Comparison of ENCODE assay signal across 17 cellular contexts in the genomic region with DNA sequence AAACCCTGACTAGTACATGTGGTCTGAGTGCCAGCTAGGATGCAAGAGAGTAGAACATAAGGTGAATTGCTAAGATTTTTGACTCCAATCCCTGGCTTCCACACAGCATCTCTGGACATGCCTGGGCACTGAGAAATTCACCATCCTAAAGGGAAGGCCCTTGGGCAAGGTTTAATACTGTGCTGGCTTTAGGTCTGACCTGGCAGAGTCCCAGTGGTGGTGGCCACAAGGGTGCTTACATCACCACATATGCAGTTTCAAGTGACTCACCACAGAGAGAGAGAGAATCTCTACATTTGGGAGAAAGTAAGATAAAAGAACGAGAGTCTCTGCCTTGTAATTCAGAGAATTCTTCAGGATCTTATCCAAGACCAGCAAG.
A peak's percentile ranks its signal among the peaks of the same experiment; 100 is the strongest.
DNase-seq lines count a peak whose midpoint lies in the region; ATAC-seq, FAIRE-seq and TF ChIP-seq lines count a peak whose summit lies in the region.
"Had no signal": no experiment of that assay in that cellular context is flagged by ENCODE, and none has a peak within 500 bp of the region (broad histone marks: within the 10 kb centered on the region; RNA-seq: fewer than 3 reads in every experiment).

No MANE protein-coding gene starts in this region.

- in situ Hi-C loops in GM13977 (cut with MboI; ENCODE audit: low pct_unique_long_range_greater_than_20kb, low sequenced_read_pairs, unreplicated experiment) = no loop called here

- H3K9ac ChIP-seq in BLaER1 treated with 17β-estradiol and CSF1 and Interleukin-3, amounts not matched to agents 10 nM and 100 nM = no peak overlapping the region
- no peak overlapping the region for H3K9ac ChIP-seq in astrocyte (ENCODE audit: low read length)

- H3K4me3 Mint-ChIP-seq in astrocyte (ENCODE audit: unreplicated experiment) = no peak overlapping the region

- peaks cover 0 to 1% (median 0%) of the 10 kb centered on the region in 11 experiments; a peak in 2 of 22 replicates for H3K9me3 ChIP-seq in BLaER1 treated with 17β-estradiol and CSF1 and Interleukin-3, amounts not matched to agents 10 nM and 100 nM (replicated peaks in 1 of 11)
- H3K9me3 ChIP-seq in astrocyte (ENCODE audit: insufficient read depth, low read depth, low read length) (no peaks in the 10 kb centered on the region), hepatocyte (ENCODE audit: low read depth) (no peaks in the 10 kb centered on the region), right atrium auricular region (peaks cover 0 to 3% of the 10 kb centered on the region in 2 donors)
- H3K9me3 ChIP-seq: ascending aorta, ovary, SJSA1 had no signal

- no peaks in the 10 kb centered on the region for H3K9me3 Mint-ChIP-seq in astrocyte (ENCODE audit: unreplicated experiment)

- H3K27me3 Mint-ChIP-seq in astrocyte (ENCODE audit: low read depth, unreplicated experiment) = no peaks in the 10 kb centered on the region

- peak overlapping the region; percentile 64 for H3K27ac Mint-ChIP-seq in astrocyte (ENCODE audit: unreplicated experiment)

- peak; percentile 13 for FAIRE-seq in astrocyte (lab: Jason Lieb, UNC)
- FAIRE-seq: HTR-8/SVneo had no signal

- peak overlapping the region in 1 of 11 experiments; percentile 7; a peak in 1 of 22 replicates for H3K27ac ChIP-seq in BLaER1 treated with 17β-estradiol and CSF1 and Interleukin-3, amounts not matched to agents 10 nM and 100 nM
- H3K27ac ChIP-seq in astrocyte (ENCODE audit: low read depth, low read length) (peak overlapping the region; percentile 31), hepatocyte (no peak overlapping the region), right atrium auricular region (no peak overlapping the region)
- H3K27ac ChIP-seq: ascending aorta, ovary, SJSA1 had no signal

- DNase-seq in MV-4-11 (lab: John Stamatoyannopoulos, UW) = peak; percentile 51
- peak; percentile 79 for DNase-seq in astrocyte (ENCODE audit: low read depth)
- DNase-seq in hepatocyte (ENCODE audit: low spot score) = peak; percentile 9
- DNase-seq in right atrium auricular region (ENCODE audit: low spot score) = no peak
- DNase-seq in GM13977 (ENCODE audit: low spot score) = no peak
- DNase-seq: effector memory CD4-positive, alpha-beta T cell; GF-D8; NCI-H1417; NCI-H526 treated with DMSO at 0.1 percent for 48 hours; ovary had no signal

- H3K79me2 ChIP-seq in astrocyte (ENCODE audit: insufficient read depth, low read length) (no peaks in the 10 kb centered on the region), hepatocyte (no peaks in the 10 kb centered on the region)

- H3K4me2 ChIP-seq in BLaER1 treated with 17β-estradiol and CSF1 and Interleukin-3, amounts not matched to agents 10 nM and 100 nM = peak overlapping the region in 6 of 11 experiments; percentile 15 to 72 (median 42); a peak in 8 of 22 replicates
- H3K4me2 ChIP-seq in astrocyte (ENCODE audit: low read length) (peak overlapping the region; percentile 32), hepatocyte (no peak overlapping the region)

- H2AFZ ChIP-seq in astrocyte (ENCODE audit: low read depth, low read length) = no peak overlapping the region
- no peak overlapping the region for H2AFZ ChIP-seq in hepatocyte

- no peak for TF ChIP-seq CTCF in astrocyte (IDR thresholded peaks at IDR 0.05; ENCODE audit: insufficient read depth, low read depth, low read length)
- no peak for TF ChIP-seq CTCF in hepatocyte (IDR thresholded peaks at IDR 0.05; ENCODE audit: poor library complexity)
- no peak for TF ChIP-seq CTCF in right atrium auricular region (IDR thresholded peaks at IDR 0.05)
- no peak for TF ChIP-seq CTCF in GM13977 (IDR thresholded peaks at IDR 0.05; ENCODE audit: extremely low read depth, insufficient read depth, missing control alignments)

- no peaks in the 10 kb centered on the region for H3K36me3 ChIP-seq in BLaER1 treated with 17β-estradiol and CSF1 and Interleukin-3, amounts not matched to agents 10 nM and 100 nM
- H3K36me3 ChIP-seq in astrocyte (ENCODE audit: insufficient read depth, low read length) = no peaks in the 10 kb centered on the region
- no peaks in the 10 kb centered on the region for H3K36me3 ChIP-seq in hepatocyte (replicated peaks; ENCODE audit: insufficient read depth, low read depth)
- no peaks in the 10 kb centered on the region for H3K36me3 ChIP-seq in right atrium auricular region
- H3K36me3 ChIP-seq: ascending aorta, ovary, SJSA1 had no signal

- H3K4me1 ChIP-seq in BLaER1 treated with 17β-estradiol and CSF1 and Interleukin-3, amounts not matched to agents 10 nM and 100 nM = peaks cover 0 to 22% (median 12%) of the 10 kb centered on the region in 10 experiments; a peak in 14 of 20 replicates
- H3K4me1 ChIP-seq in astrocyte (ENCODE audit: insufficient read depth, low read length) = peaks cover 15% of the 10 kb centered on the region
- H3K4me1 ChIP-seq in hepatocyte (ENCODE audit: insufficient read depth) = no peaks in the 10 kb centered on the region
- no peaks in the 10 kb centered on the region for H3K4me1 ChIP-seq in right atrium auricular region
- H3K4me1 ChIP-seq: ascending aorta, SJSA1 had no signal

- no peak for ATAC-seq in GM19397 (IDR thresholded peaks at IDR 0.05; ENCODE audit: unreplicated experiment)
- no peak for ATAC-seq in GM18517 (IDR thresholded peaks at IDR 0.05; ENCODE audit: unreplicated experiment)
- ATAC-seq: activated CD4-positive, CD25-positive, alpha-beta regulatory T cell treated with anti-CD3 and anti-CD28 coated beads, Interleukin-2, amount 50 U/mL, for 24 hours had no signal

- no peaks in the 10 kb centered on the region for H3K36me3 Mint-ChIP-seq in astrocyte (ENCODE audit: low read depth, unreplicated experiment)

- H3K4me3 ChIP-seq in BLaER1 treated with 17β-estradiol and CSF1 and Interleukin-3, amounts not matched to agents 10 nM and 100 nM = no peak overlapping the region
- no peak overlapping the region for H3K4me3 ChIP-seq in astrocyte (ENCODE audit: insufficient read depth, low read depth, low read length)
- no peak overlapping the region for H3K4me3 ChIP-seq in hepatocyte
- H3K4me3 ChIP-seq in right atrium auricular region = no peak overlapping the region
- H3K4me3 ChIP-seq: ascending aorta, ovary, SJSA1 had no signal

- peaks cover 11% of the 10 kb centered on the region for H3K4me1 Mint-ChIP-seq in astrocyte (ENCODE audit: low read depth, unreplicated experiment)

- H3K9me2 ChIP-seq in hepatocyte (replicated peaks; ENCODE audit: insufficient read depth) = no peaks in the 10 kb centered on the region

- 32% methylated on average over 1 of the region's 1 CpG for WGBS in hepatocyte (ENCODE audit: low lambda C conversion rate, missing lambda C conversion rate)

- no peaks in the 10 kb centered on the region for H4K20me1 ChIP-seq in BLaER1 treated with 17β-estradiol and CSF1 and Interleukin-3, amounts not matched to agents 10 nM and 100 nM
- H4K20me1 ChIP-seq in astrocyte (ENCODE audit: insufficient read depth, low read length) (no peaks in the 10 kb centered on the region), hepatocyte (ENCODE audit: insufficient read depth, poor library complexity, severe bottlenecking) (no peaks in the 10 kb centered on the region)

- 0 out of 22 replicates have a peak, but pooled peaks cover 0 to 4% (median 0%) of the 10 kb centered on the region in 11 experiments for H3K27me3 ChIP-seq in BLaER1 treated with 17β-estradiol and CSF1 and Interleukin-3, amounts not matched to agents 10 nM and 100 nM
- H3K27me3 ChIP-seq in astrocyte (ENCODE audit: insufficient read depth, low read length) (no peaks in the 10 kb centered on the region), hepatocyte (no peaks in the 10 kb centered on the region), right atrium auricular region (no peaks in the 10 kb centered on the region)
- H3K27me3 ChIP-seq: ascending aorta, ovary, SJSA1 had no signal

Comparison
In these comparisons a context has a peak if more than half of its experiments do, and no peak if none do; other contexts are left out.
1. DNase-seq: peak in MV-4-11 (single experiment), astrocyte (single experiment) and hepatocyte (single experiment); none in right atrium auricular region (single experiment) and GM13977 (single experiment).